Comparison of ENCODE assay signal across 8 cellular contexts in the genomic region with DNA sequence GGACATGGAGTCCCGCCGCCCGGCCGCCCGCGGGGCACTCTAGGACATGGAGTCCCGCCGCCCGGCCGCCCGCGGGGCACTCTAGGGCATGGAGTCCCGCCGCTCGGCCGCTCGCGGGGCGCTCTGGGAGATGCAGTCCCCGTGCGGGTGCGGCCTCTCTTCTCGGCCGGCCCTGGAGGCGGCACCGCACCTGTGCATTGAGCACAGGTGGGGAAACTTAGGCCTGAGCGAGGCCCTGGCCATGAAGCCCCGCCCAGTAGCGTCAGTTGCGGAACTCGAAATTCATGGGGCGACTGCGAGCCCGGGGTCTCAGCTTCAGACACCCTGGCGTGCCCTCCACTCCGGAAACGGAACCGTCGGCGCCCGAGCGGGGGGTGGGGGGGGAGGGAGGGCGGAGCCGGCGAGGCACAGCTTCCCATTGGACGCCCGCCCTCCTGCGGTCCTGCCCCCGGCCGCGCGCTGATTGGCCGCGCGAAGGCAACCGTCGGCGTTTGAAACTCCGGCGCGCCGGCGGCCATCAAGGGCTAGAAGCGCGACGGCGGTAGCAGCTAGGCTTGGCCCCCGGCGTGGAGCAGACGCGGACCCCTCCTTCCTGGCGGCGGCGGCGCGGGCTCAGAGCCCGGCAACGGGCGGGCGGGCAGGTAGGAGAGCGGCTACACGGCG. TPM values are rescaled to one million over a fixed set of nuclear protein-coding genes. Genes with fewer than 3 reads are reported as not detected.
DNase-seq lines count a peak whose midpoint lies in the region; TF ChIP-seq lines count a peak whose summit lies in the region.

A gene (plus strand): TSS at position 519 of the 663 bp plus-strand sequence. CDS start 1,901 bp downstream, outside the sequence.
A gene with protein sequence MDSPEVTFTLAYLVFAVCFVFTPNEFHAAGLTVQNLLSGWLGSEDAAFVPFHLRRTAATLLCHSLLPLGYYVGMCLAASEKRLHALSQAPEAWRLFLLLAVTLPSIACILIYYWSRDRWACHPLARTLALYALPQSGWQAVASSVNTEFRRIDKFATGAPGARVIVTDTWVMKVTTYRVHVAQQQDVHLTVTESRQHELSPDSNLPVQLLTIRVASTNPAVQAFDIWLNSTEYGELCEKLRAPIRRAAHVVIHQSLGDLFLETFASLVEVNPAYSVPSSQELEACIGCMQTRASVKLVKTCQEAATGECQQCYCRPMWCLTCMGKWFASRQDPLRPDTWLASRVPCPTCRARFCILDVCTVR (minus strand): TSS at position 321 of the 663 bp plus-strand sequence. CDS start 486 bp downstream, outside the sequence.

- H3K27ac ChIP-seq in subcutaneous abdominal adipose tissue (ENCODE audit: low read depth, low read length), result peak within 1 kb of the TSS; percentile 72

- DNase-seq in GM04504 (ENCODE audit: low read depth) (peak; percentile 74), HFFc6 (peak; percentile 82), NAMALWA (ENCODE audit: low spot score) (peak; percentile 97), SK-MEL-5 (ENCODE audit: low read depth, low spot score) (peak; percentile 85), foreskin melanocyte (peak; percentile 81)
- DNase-seq in activated naive CD4-positive, alpha-beta T cell treated with Interleukin-2 at 50 U/mL for 16 hours, result peak; percentile 95

- peak within 1 kb of the TSS; percentile 80 for H2AFZ ChIP-seq in neuron (ENCODE audit: low read depth, low read length)

- H3K27ac Mint-ChIP-seq in HFFc6, result peak within 1 kb of the TSS; percentile 90

- H3K4me3 Mint-ChIP-seq in HFFc6, result peak within 1 kb of the TSS; percentile 95

- H3K9ac ChIP-seq in subcutaneous abdominal adipose tissue (ENCODE audit: low read length in 5 of 5), result peak within 1 kb of the TSS in 4 of 5 donors; percentile 70 to 90 (median 84)

- no peaks in the 10 kb centered on the region for H3K27me3 ChIP-seq in neuron (ENCODE audit: insufficient read depth, low read length)
- H3K27me3 ChIP-seq in subcutaneous abdominal adipose tissue (ENCODE audit: control insufficient read depth in 5 of 5, insufficient read depth in 4 of 5, low read length in 5 of 5), result no peaks in the 10 kb centered on the region

- peaks cover 31% of the 10 kb centered on the region for H3K4me1 ChIP-seq in neuron (ENCODE audit: insufficient read depth, low read length)
- peaks cover 2 to 51% (median 40%) of the 10 kb centered on the region in 5 donors for H3K4me1 ChIP-seq in subcutaneous abdominal adipose tissue (ENCODE audit: control insufficient read depth in 5 of 5, insufficient read depth in 5 of 5, low read length in 5 of 5)

- H3K36me3 Mint-ChIP-seq in HFFc6 (ENCODE audit: low read depth), result peaks cover 8% of the 10 kb centered on the region

- in situ Hi-C loops in SK-MEL-5 (cut with HindIII; ENCODE audit: low pct_unique_long_range_greater_than_20kb, low sequenced_read_pairs), result no loop called here

- H3K9me3 Mint-ChIP-seq in HFFc6, result no peaks in the 10 kb centered on the region

- H3K36me3 ChIP-seq in neuron (ENCODE audit: insufficient read depth, low read length) (peaks cover 43% of the 10 kb centered on the region), subcutaneous abdominal adipose tissue (ENCODE audit: control insufficient read depth in 5 of 5, insufficient read depth in 5 of 5, low read length in 5 of 5) (peaks cover 0 to 36% (median 21%) of the 10 kb centered on the region in 5 donors)

- H3K4me1 Mint-ChIP-seq in HFFc6 (ENCODE audit: low read depth), result peaks cover 39% of the 10 kb centered on the region

- H3K27me3 Mint-ChIP-seq in HFFc6 (ENCODE audit: insufficient read depth), result peaks cover 2% of the 10 kb centered on the region; the same call in 1 of the 2 replicates

- no peaks in the 10 kb centered on the region for H3K9me3 ChIP-seq in neuron (ENCODE audit: low read length)
- no peaks in the 10 kb centered on the region for H3K9me3 ChIP-seq in subcutaneous abdominal adipose tissue (ENCODE audit: control insufficient read depth in 5 of 5, low read length in 5 of 5)

- peak within 1 kb of the TSS; percentile 98 for H3K4me3 ChIP-seq in neuron (ENCODE audit: low read length)
- H3K4me3 ChIP-seq in subcutaneous abdominal adipose tissue (ENCODE audit: low read depth in 1 of 5, low read length in 5 of 5), result peak within 1 kb of the TSS; percentile 64 to 88 (median 79)

- no peak for TF ChIP-seq CTCF in HFFc6 (IDR thresholded peaks at IDR 0.05)

RNA-seq across cellular contexts. Expression of the first gene that starts in this region (rescaled TPM):
- 10 to 100 TPM; 44.2 to 95.3 (median 93.3) TPM for total RNA-seq in HFFc6 (2021; fragmentation: NEBNext Ultra II Directional; extraction: Animal tissue kit (Norgen Biotek cat#: 25700))
- total RNA-seq in SK-MEL-5 (2014; rRNA removed; shearing (Covaris generic)), result 9.7 and 13.7 TPM in 2 replicates
- 56.3 and 67.8 TPM in 2 replicates for polyA plus RNA-seq in SK-MEL-5 (2015; cell fraction: cytosol; rRNA removed)
- polyA plus RNA-seq in SK-MEL-5 (2015; cell fraction: nucleus; rRNA removed), result 72.7 and 103 TPM in 2 replicates

RNA-seq across cellular contexts. Expression of the second gene that starts in this region (rescaled TPM):
- total RNA-seq in HFFc6 (2021; fragmentation: NEBNext Ultra II Directional; extraction: Animal tissue kit (Norgen Biotek cat#: 25700)), result 10 to 100 TPM; 24.6 to 36.7 (median 27.7) TPM
- 27.1 and 27.2 TPM in 2 replicates for total RNA-seq in SK-MEL-5 (2014; rRNA removed; shearing (Covaris generic))
- polyA plus RNA-seq in SK-MEL-5 (2015; cell fraction: cytosol; rRNA removed), result 61.8 and 63.7 TPM in 2 replicates
- 66.6 and 98.2 TPM in 2 replicates for polyA plus RNA-seq in SK-MEL-5 (2015; cell fraction: nucleus; rRNA removed)

Comparison
In these comparisons a context has a peak if more than half of its experiments do, and no peak if none do; other contexts are left out.
1. Peak in every context shown above with its lines: DNase-seq, H3K4me3 ChIP-seq and H3K27ac ChIP-seq.